ENCODE assay signal across 9 cellular contexts in genomic region chr14:23306113-23306411, GRCh38. TPM values are rescaled to one million over a fixed set of nuclear protein-coding genes. Genes with fewer than 3 reads are reported as not detected.
DNase-seq lines count a peak whose midpoint lies in the region; ATAC-seq and TF ChIP-seq lines count a peak whose summit lies in the region.
"Had no signal": no experiment of that assay in that cellular context is flagged by ENCODE, and none has a peak within 500 bp of the region (broad histone marks: within the 10 kb centered on the region; RNA-seq: fewer than 3 reads in every experiment).

No MANE protein-coding gene starts in this region.

- H3K27ac Mint-ChIP-seq in activated CD4-positive, alpha-beta T cell treated with anti-CD3 and anti-CD28 coated beads, Interleukin-2, amount 10 ng/mL, durations not matched to agents 7 days and 5 days: no peak overlapping the region

- H3K4me1 ChIP-seq in body of pancreas (peaks cover 49% of the 10 kb centered on the region), lower lobe of right lung (peaks cover 43% of the 10 kb centered on the region), tibial artery (peaks cover 0 to 49% (median 41%) of the 10 kb centered on the region in 4 donors)

- H3K4me3 Mint-ChIP-seq in activated CD4-positive, alpha-beta T cell treated with anti-CD3 and anti-CD28 coated beads, Interleukin-2, amount 10 ng/mL, durations not matched to agents 7 days and 5 days: peak overlapping the region; percentile 40

- 20 to 21% methylated on average over 3 of the region's 3 CpGs for WGBS in body of pancreas, 2 donors

- H3K27me3 ChIP-seq in body of pancreas (no peaks in the 10 kb centered on the region), lower lobe of right lung (ENCODE audit: low read depth) (no peaks in the 10 kb centered on the region), tibial artery (no peaks in the 10 kb centered on the region)

- no peak for DNase-seq in activated CD4-positive, alpha-beta T cell treated with anti-CD3 and anti-CD28 coated beads, Interleukin-2, amount 10 ng/mL, durations not matched to agents 7 days and 5 days
- no peak for DNase-seq in activated CD4-positive, alpha-beta T cell treated with anti-CD3 and anti-CD28 coated beads for 1 hour
- DNase-seq in body of pancreas (no peak), lower lobe of right lung (no peak), tibial artery (no peak), NAMALWA (ENCODE audit: low spot score) (no peak), hippocampal formation (lab: John Stamatoyannopoulos, UW) (no peak)
- DNase-seq: activated CD4-positive, alpha-beta T cell treated with anti-CD3 and anti-CD28 coated beads for 4 hours had no signal

- ATAC-seq in body of pancreas (no peak), lower lobe of right lung (no peak), GM21723 (IDR thresholded peaks at IDR 0.05; ENCODE audit: unreplicated experiment) (no peak)

- peaks cover 24% of the 10 kb centered on the region for H3K4me1 Mint-ChIP-seq in activated CD4-positive, alpha-beta T cell treated with anti-CD3 and anti-CD28 coated beads, Interleukin-2, amount 10 ng/mL, durations not matched to agents 7 days and 5 days

- TF ChIP-seq POLR2A in body of pancreas (IDR thresholded peaks at IDR 0.05): no peak

- intact Hi-C loops in body of pancreas (cut with DNase I): no loop called here
- intact Hi-C loops in lower lobe of right lung (cut with DNase I): no loop called here
- intact Hi-C loops in tibial artery (cut with DNase I; ENCODE audit: low total_unique reads): no loop called here

- no peaks in the 10 kb centered on the region for H3K9me3 Mint-ChIP-seq in activated CD4-positive, alpha-beta T cell treated with anti-CD3 and anti-CD28 coated beads, Interleukin-2, amount 10 ng/mL, durations not matched to agents 7 days and 5 days

- no peaks in the 10 kb centered on the region for H3K36me3 Mint-ChIP-seq in activated CD4-positive, alpha-beta T cell treated with anti-CD3 and anti-CD28 coated beads, Interleukin-2, amount 10 ng/mL, durations not matched to agents 7 days and 5 days (ENCODE audit: low read depth)

- no peak for TF ChIP-seq CTCF in body of pancreas (IDR thresholded peaks at IDR 0.05)
- TF ChIP-seq CTCF in lower lobe of right lung (IDR thresholded peaks at IDR 0.05): no peak
- no peak for TF ChIP-seq CTCF in tibial artery (IDR thresholded peaks at IDR 0.05)

- peaks cover 18% of the 10 kb centered on the region for H3K27me3 Mint-ChIP-seq in activated CD4-positive, alpha-beta T cell treated with anti-CD3 and anti-CD28 coated beads, Interleukin-2, amount 10 ng/mL, durations not matched to agents 7 days and 5 days

- H3K9me3 ChIP-seq in body of pancreas (no peaks in the 10 kb centered on the region), lower lobe of right lung (no peaks in the 10 kb centered on the region), tibial artery (no peaks in the 10 kb centered on the region)

- POLR2A ChIA-PET in activated CD4-positive, alpha-beta T cell treated with anti-CD3 and anti-CD28 coated beads, Interleukin-2, amount 10 ng/mL, durations not matched to agents 7 days and 5 days (lab: Charles Lee): interaction anchor here (0.7 kb wide), 1 partner anchor 15 kb away, joined by 3 read pairs; the partner anchor contains the start of gene PABPN1

- CTCF ChIA-PET in activated CD4-positive, alpha-beta T cell treated with anti-CD3 and anti-CD28 coated beads, Interleukin-2, amount 10 ng/mL, durations not matched to agents 7 days and 5 days (lab: Charles Lee): interaction anchor here (2.1 to 6.6 kb wide), 2 partner anchors 15 to 20 kb away, joined by 5 to 59 read pairs; partner anchors contain the start of genes HOMEZ and PABPN1

- H3K36me3 ChIP-seq in body of pancreas (replicated peaks in 1 of 2; ENCODE audit: insufficient read depth in 1 of 2, low read depth in 2 of 2) (no peaks in the 10 kb centered on the region), lower lobe of right lung (peaks cover 31% of the 10 kb centered on the region), tibial artery (peaks cover 0 to 28% (median 23%) of the 10 kb centered on the region in 3 donors)

- H3K4me3 ChIP-seq in body of pancreas (no peak overlapping the region), lower lobe of right lung (peak overlapping the region; percentile 65), tibial artery (peak overlapping the region; percentile 70 to 86)

- H3K27ac ChIP-seq in body of pancreas (peak overlapping the region; percentile 77 to 93 (median 89)), lower lobe of right lung (peak overlapping the region; percentile 82), tibial artery (peak overlapping the region; percentile 79 to 92)

RNA-seq across cellular contexts. Expression of gene BCL2L2, which starts 0.6 kb away (rescaled TPM):
- 1 to 10 TPM; 1.7 to 3.2 TPM for total RNA-seq in activated CD4-positive, alpha-beta T cell treated with anti-CD3 and anti-CD28 coated beads, Interleukin-2, amount 10 ng/mL, durations not matched to agents 7 days and 5 days
- 10 to 100 TPM; 25.4 to 73.2 TPM for total RNA-seq in body of pancreas
- 43.9 TPM for total RNA-seq in lower lobe of right lung

RNA-seq across cellular contexts. Expression of gene PPP1R3E, which starts 3.4 kb away (rescaled TPM):
- total RNA-seq in activated CD4-positive, alpha-beta T cell treated with anti-CD3 and anti-CD28 coated beads, Interleukin-2, amount 10 ng/mL, durations not matched to agents 7 days and 5 days: 10 to 100 TPM; 38.6 to 49.2 TPM
- total RNA-seq in body of pancreas (1 to 10 TPM; 5.4 to 9.6 TPM), lower lobe of right lung (16.9 TPM)

RNA-seq across cellular contexts. Expression of gene PABPN1, which starts 15.2 kb away (rescaled TPM):
- total RNA-seq in activated CD4-positive, alpha-beta T cell treated with anti-CD3 and anti-CD28 coated beads, Interleukin-2, amount 10 ng/mL, durations not matched to agents 7 days and 5 days: 100 to 1,000 TPM; 203 to 208 TPM
- total RNA-seq in body of pancreas (10 to 100 TPM; 28.8 to 46.8 TPM), lower lobe of right lung (122 TPM)

RNA-seq across cellular contexts. Expression of gene HOMEZ, which starts 20.1 kb away (rescaled TPM):
- 10 to 100 TPM; 11.4 TPM for total RNA-seq in activated CD4-positive, alpha-beta T cell treated with anti-CD3 and anti-CD28 coated beads, Interleukin-2, amount 10 ng/mL, durations not matched to agents 7 days and 5 days
- 1 to 10 TPM; 4.9 to 8.6 TPM for total RNA-seq in body of pancreas
- total RNA-seq in lower lobe of right lung: 12.4 TPM

RNA-seq across cellular contexts. Expression of gene SLC22A17, which starts 46.6 kb away (rescaled TPM):
- total RNA-seq in activated CD4-positive, alpha-beta T cell treated with anti-CD3 and anti-CD28 coated beads, Interleukin-2, amount 10 ng/mL, durations not matched to agents 7 days and 5 days: 1 to 10 TPM; 3.0 to 3.4 TPM
- total RNA-seq in body of pancreas (10 to 100 TPM; 20.8 to 36.6 TPM), lower lobe of right lung (10.6 TPM)

Comparison
In these comparisons a context has a peak if more than half of its experiments do, and no peak if none do; other contexts are left out.
1. H3K4me3 ChIP-seq: peak in lower lobe of right lung (single experiment) and tibial artery (2 of 2); none in body of pancreas (0 of 2).
2. RNA of gene BCL2L2, which starts 0.6 kb away (total RNA-seq): 25.4 to 73.2 TPM in body of pancreas and 43.9 TPM in lower lobe of right lung (single experiment); 1.7 to 3.2 TPM in activated CD4-positive, alpha-beta T cell treated with anti-CD3 and anti-CD28 coated beads, Interleukin-2, amount 10 ng/mL, durations not matched to agents 7 days and 5 days; every median in the first group is over 4 times any median in the second.
3. Peak in every context shown above with its lines, with median percentiles within 50 percentile points of each other: H3K27ac ChIP-seq.